Comparison of ENCODE assay signal across 4 cellular contexts in genomic region chr5:55815939-55816338, GRCh38. TPM values are rescaled to one million over a fixed set of nuclear protein-coding genes. Genes with fewer than 3 reads are reported as not detected.
"Had no signal": no experiment of that assay in that cellular context is flagged by ENCODE, and none has a peak within 500 bp of the region (broad histone marks: within the 10 kb centered on the region; RNA-seq: fewer than 3 reads in every experiment).

No MANE protein-coding gene starts in this region.

RNA-seq across cellular contexts. Expression of gene IL31RA, which starts 35.2 kb away (rescaled TPM):
- total RNA-seq: NCI-H460, OCI-LY7, Right ventricle myocardium inferior, SK-MEL-5 had no signal
